In the genomic region with DNA sequence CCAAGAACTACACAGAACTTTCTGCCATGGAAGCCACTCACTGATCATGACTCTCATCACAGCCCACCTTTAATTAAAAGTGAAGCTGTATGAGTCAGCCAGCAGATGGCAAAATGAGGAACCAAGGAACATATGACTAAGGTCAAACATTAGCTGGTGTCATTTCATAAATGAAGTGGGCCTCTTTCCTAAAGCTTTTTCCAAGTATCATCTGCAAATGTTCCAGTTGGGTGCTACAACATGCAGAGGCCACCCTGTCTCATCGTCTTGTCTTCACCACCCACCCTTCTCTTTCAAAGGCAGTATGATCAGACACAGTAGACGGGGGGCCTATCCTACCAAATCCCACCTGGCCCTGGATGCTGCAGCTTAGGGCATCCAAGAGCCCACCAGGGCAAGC, we compare ENCODE assay signal across 1 cellular context.
TF ChIP-seq lines count a peak whose summit lies in the region.

No MANE protein-coding gene starts in this region.

TF ChIP-seq in GM12878, 131 proteins besides CTCF, POLR2A, EP300 and RAD21:
- peak; percentile 75; the same call in 1 of the 2 replicates for TF ChIP-seq DPF2 (IDR thresholded peaks at IDR 0.05)
- no peak for TF ChIP-seq YBX1 (IDR thresholded peaks at IDR 0.05)
- TF ChIP-seq CREB1 (IDR thresholded peaks at IDR 0.05; ENCODE audit: low read depth): no peak
- no peak for TF ChIP-seq ZNF274 (IDR thresholded peaks at IDR 0.05; ENCODE audit: insufficient read depth, insufficient read length)
- TF ChIP-seq SMAD5 (IDR thresholded peaks at IDR 0.05; ENCODE audit: low read depth): no peak
- TF ChIP-seq TCF12 (IDR thresholded peaks at IDR 0.05; ENCODE audit: low read depth, low read length): peak; percentile 74
- peak; percentile 81 for TF ChIP-seq IKZF1 (conservative IDR thresholded peaks at IDR 0.05)
- no peak for TF ChIP-seq POLR2AphosphoS2 (IDR thresholded peaks at IDR 0.05; ENCODE audit: low read depth, low read length)
- peak; percentile 67 for TF ChIP-seq NR2F1 (conservative IDR thresholded peaks at IDR 0.05)
- TF ChIP-seq NFIC (IDR thresholded peaks at IDR 0.05; ENCODE audit: low read depth, low read length): peak; percentile 20; the same call in 1 of the 2 replicates
- no peak for TF ChIP-seq ZBTB4 (CRISPR knock-in tag; IDR thresholded peaks at IDR 0.05)
- TF ChIP-seq GABPA (IDR thresholded peaks at IDR 0.05; ENCODE audit: low read depth): no peak
- no peak for TF ChIP-seq SIN3A (IDR thresholded peaks at IDR 0.05; ENCODE audit: low read depth, low read length)
- peak; percentile 59 for TF ChIP-seq SPI1 (IDR thresholded peaks at IDR 0.05; ENCODE audit: borderline replicate concordance, insufficient read depth, low read depth, low read length)
- TF ChIP-seq, protein P1, sequence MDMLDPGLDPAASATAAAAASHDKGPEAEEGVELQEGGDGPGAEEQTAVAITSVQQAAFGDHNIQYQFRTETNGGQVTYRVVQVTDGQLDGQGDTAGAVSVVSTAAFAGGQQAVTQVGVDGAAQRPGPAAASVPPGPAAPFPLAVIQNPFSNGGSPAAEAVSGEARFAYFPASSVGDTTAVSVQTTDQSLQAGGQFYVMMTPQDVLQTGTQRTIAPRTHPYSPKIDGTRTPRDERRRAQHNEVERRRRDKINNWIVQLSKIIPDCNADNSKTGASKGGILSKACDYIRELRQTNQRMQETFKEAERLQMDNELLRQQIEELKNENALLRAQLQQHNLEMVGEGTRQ (IDR thresholded peaks at IDR 0.05; ENCODE audit: borderline replicate concordance, low read depth, low read length): no peak
- TF ChIP-seq, protein P2, sequence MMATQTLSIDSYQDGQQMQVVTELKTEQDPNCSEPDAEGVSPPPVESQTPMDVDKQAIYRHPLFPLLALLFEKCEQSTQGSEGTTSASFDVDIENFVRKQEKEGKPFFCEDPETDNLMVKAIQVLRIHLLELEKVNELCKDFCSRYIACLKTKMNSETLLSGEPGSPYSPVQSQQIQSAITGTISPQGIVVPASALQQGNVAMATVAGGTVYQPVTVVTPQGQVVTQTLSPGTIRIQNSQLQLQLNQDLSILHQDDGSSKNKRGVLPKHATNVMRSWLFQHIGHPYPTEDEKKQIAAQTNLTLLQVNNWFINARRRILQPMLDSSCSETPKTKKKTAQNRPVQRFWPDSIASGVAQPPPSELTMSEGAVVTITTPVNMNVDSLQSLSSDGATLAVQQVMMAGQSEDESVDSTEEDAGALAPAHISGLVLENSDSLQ (IDR thresholded peaks at IDR 0.05): no peak
- peak; percentile 53; the same call in 1 of the 2 replicates for TF ChIP-seq ATF7 (IDR thresholded peaks at IDR 0.05; ENCODE audit: low read depth)
- 0 out of 2 replicates have a peak, but pooled peaks have one; percentile 15 for TF ChIP-seq NBN (IDR thresholded peaks at IDR 0.05)
- TF ChIP-seq TAF1 (IDR thresholded peaks at IDR 0.05; ENCODE audit: borderline replicate concordance, low read depth, low read length): no peak
- TF ChIP-seq RELB (IDR thresholded peaks at IDR 0.05; ENCODE audit: low read depth): 0 out of 2 replicates have a peak, but pooled peaks have one; percentile 17
- TF ChIP-seq EED (IDR thresholded peaks at IDR 0.05; ENCODE audit: low read depth): peak; percentile 67
- peak; percentile 57; the same call in 1 of the 2 replicates for TF ChIP-seq IRF4 (IDR thresholded peaks at IDR 0.05; ENCODE audit: low read depth, low read length)
- no peak for TF ChIP-seq MYB (IDR thresholded peaks at IDR 0.05; ENCODE audit: borderline replicate concordance, low read depth, low read length)
- TF ChIP-seq SMC3 (IDR thresholded peaks at IDR 0.05; ENCODE audit: borderline replicate concordance, low read length): peak; percentile 29; the same call in 1 of the 2 replicates
- TF ChIP-seq TCF3 (IDR thresholded peaks at IDR 0.05; ENCODE audit: borderline replicate concordance, insufficient read depth, low read depth, low read length): 0 out of 2 replicates have a peak, but pooled peaks have one; percentile 49
- TF ChIP-seq BCL11A (IDR thresholded peaks at IDR 0.05; ENCODE audit: low read depth, low read length): peak; percentile 82
- peak; percentile 25; the same call in 1 of the 2 replicates for TF ChIP-seq CREM (IDR thresholded peaks at IDR 0.05; ENCODE audit: low read depth)
- TF ChIP-seq JUNB (IDR thresholded peaks at IDR 0.05): peak; percentile 59
- TF ChIP-seq BHLHE40 (IDR thresholded peaks at IDR 0.05; ENCODE audit: borderline replicate concordance in 1 of 2, low read depth in 2 of 2, low read length in 1 of 2): no peak
- TF ChIP-seq, protein P3, sequence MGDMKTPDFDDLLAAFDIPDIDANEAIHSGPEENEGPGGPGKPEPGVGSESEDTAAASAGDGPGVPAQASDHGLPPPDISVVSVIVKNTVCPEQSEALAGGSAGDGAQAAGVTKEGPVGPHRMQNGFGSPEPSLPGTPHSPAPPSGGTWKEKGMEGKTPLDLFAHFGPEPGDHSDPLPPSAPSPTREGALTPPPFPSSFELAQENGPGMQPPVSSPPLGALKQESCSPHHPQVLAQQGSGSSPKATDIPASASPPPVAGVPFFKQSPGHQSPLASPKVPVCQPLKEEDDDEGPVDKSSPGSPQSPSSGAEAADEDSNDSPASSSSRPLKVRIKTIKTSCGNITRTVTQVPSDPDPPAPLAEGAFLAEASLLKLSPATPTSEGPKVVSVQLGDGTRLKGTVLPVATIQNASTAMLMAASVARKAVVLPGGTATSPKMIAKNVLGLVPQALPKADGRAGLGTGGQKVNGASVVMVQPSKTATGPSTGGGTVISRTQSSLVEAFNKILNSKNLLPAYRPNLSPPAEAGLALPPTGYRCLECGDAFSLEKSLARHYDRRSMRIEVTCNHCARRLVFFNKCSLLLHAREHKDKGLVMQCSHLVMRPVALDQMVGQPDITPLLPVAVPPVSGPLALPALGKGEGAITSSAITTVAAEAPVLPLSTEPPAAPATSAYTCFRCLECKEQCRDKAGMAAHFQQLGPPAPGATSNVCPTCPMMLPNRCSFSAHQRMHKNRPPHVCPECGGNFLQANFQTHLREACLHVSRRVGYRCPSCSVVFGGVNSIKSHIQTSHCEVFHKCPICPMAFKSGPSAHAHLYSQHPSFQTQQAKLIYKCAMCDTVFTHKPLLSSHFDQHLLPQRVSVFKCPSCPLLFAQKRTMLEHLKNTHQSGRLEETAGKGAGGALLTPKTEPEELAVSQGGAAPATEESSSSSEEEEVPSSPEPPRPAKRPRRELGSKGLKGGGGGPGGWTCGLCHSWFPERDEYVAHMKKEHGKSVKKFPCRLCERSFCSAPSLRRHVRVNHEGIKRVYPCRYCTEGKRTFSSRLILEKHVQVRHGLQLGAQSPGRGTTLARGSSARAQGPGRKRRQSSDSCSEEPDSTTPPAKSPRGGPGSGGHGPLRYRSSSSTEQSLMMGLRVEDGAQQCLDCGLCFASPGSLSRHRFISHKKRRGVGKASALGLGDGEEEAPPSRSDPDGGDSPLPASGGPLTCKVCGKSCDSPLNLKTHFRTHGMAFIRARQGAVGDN (IDR thresholded peaks at IDR 0.05): no peak
- TF ChIP-seq NFXL1 (IDR thresholded peaks at IDR 0.05; ENCODE audit: borderline replicate concordance): no peak
- TF ChIP-seq IRF5 (IDR thresholded peaks at IDR 0.05; ENCODE audit: borderline replicate concordance): no peak
- TF ChIP-seq ATF2 (IDR thresholded peaks at IDR 0.05; ENCODE audit: low read length): 0 out of 2 replicates have a peak, but pooled peaks have one; percentile 38
- no peak for TF ChIP-seq SUPT20H (IDR thresholded peaks at IDR 0.05; ENCODE audit: borderline replicate concordance, control insufficient read depth, low read depth, low read length)
- TF ChIP-seq FOS (IDR thresholded peaks at IDR 0.05; ENCODE audit: borderline replicate concordance, extremely low read depth, insufficient read length): no peak
- no peak for TF ChIP-seq ZBTB40 (IDR thresholded peaks at IDR 0.05; ENCODE audit: borderline replicate concordance)
- TF ChIP-seq ZZZ3 (IDR thresholded peaks at IDR 0.05; ENCODE audit: control insufficient read depth, insufficient read length, low read depth): no peak
- no peak for TF ChIP-seq CHD2 (IDR thresholded peaks at IDR 0.05; ENCODE audit: borderline replicate concordance, low read depth, low read length)
- TF ChIP-seq SIX5 (IDR thresholded peaks at IDR 0.05; ENCODE audit: low read depth, low read length, severe bottlenecking): no peak
- no peak for TF ChIP-seq CBFB (IDR thresholded peaks at IDR 0.05; ENCODE audit: low read depth)
- TF ChIP-seq IKZF2 (IDR thresholded peaks at IDR 0.05): peak; percentile 72 to 77; a peak in 3 of 4 replicates
- TF ChIP-seq WRNIP1 (IDR thresholded peaks at IDR 0.05; ENCODE audit: borderline replicate concordance, low read depth, low read length): no peak
- TF ChIP-seq MTA2 (IDR thresholded peaks at IDR 0.05; ENCODE audit: low read depth): peak; percentile 73
